1 cellular context compared by ENCODE assay signal in genomic region chr13:75549262-75550158, GRCh38.
TF ChIP-seq lines count a peak whose summit lies in the region.

TSS of gene UCHL3 (plus strand) at chr13:75549791. CDS start at chr13:75549821, 30 bp downstream.

TF ChIP-seq in HepG2, 621 proteins besides CTCF, POLR2A, EP300 and RAD21 (continued from another document and continues in another):
- TF ChIP-seq ZNF20 (CRISPR knock-in tag; IDR thresholded peaks at IDR 0.05) (no peak), RXRA (CRISPR knock-in tag; IDR thresholded peaks at IDR 0.05) (peak; percentile 45), NFKBIZ (CRISPR knock-in tag; IDR thresholded peaks at IDR 0.05) (no peak), MXD3 (CRISPR knock-in tag; IDR thresholded peaks at IDR 0.05) (peak; percentile 87), IKZF1 (IDR thresholded peaks at IDR 0.05) (no peak), GTF2F1 (IDR thresholded peaks at IDR 0.05; ENCODE audit: low read length) (no peak), ZNF776 (CRISPR knock-in tag; IDR thresholded peaks at IDR 0.05) (peak; percentile 79; the same call in 1 of the 2 replicates), ZNF777 (CRISPR knock-in tag; IDR thresholded peaks at IDR 0.05) (no peak), HNRNPL (IDR thresholded peaks at IDR 0.05; ENCODE audit: low read depth, low read length) (peak; percentile 65; the same call in 1 of the 2 replicates), KIAA2018 (CRISPR knock-in tag; IDR thresholded peaks at IDR 0.05; ENCODE audit: borderline replicate concordance) (0 out of 2 replicates have a peak, but pooled peaks have one; percentile 77), ZNF496 (CRISPR knock-in tag; IDR thresholded peaks at IDR 0.05; ENCODE audit: insufficient replicate concordance) (no peak), GATAD1 (CRISPR knock-in tag; IDR thresholded peaks at IDR 0.05) (peak; percentile 75; the same call in 1 of the 2 replicates), ZC3H13 (CRISPR knock-in tag; IDR thresholded peaks at IDR 0.05) (peak; percentile 56; the same call in 1 of the 2 replicates), ERF (CRISPR knock-in tag; IDR thresholded peaks at IDR 0.05) (peak; percentile 64), TERF1 (CRISPR knock-in tag; IDR thresholded peaks at IDR 0.05) (no peak), NCOA5 (CRISPR knock-in tag; IDR thresholded peaks at IDR 0.05) (no peak), ZNF563 (CRISPR knock-in tag; IDR thresholded peaks at IDR 0.05) (no peak; the same call in none of the 2 replicates), ZSCAN20 (CRISPR knock-in tag; IDR thresholded peaks at IDR 0.05; ENCODE audit: borderline replicate concordance) (no peak), ZBTB49 (CRISPR knock-in tag; IDR thresholded peaks at IDR 0.05; ENCODE audit: borderline replicate concordance) (no peak), ELF1 (CRISPR knock-in tag; IDR thresholded peaks at IDR 0.05) (peak; percentile 79), TRIM22 (IDR thresholded peaks at IDR 0.05) (no peak), NR3C1 (CRISPR knock-in tag; IDR thresholded peaks at IDR 0.05) (no peak), HBP1 (CRISPR knock-in tag; IDR thresholded peaks at IDR 0.05; ENCODE audit: low read depth) (0 out of 2 replicates have a peak, but pooled peaks have one; percentile 29), ZNF432 (CRISPR knock-in tag; IDR thresholded peaks at IDR 0.05; ENCODE audit: borderline replicate concordance) (no peak), WIZ (CRISPR knock-in tag; IDR thresholded peaks at IDR 0.05) (peak; percentile 69; the same call in 1 of the 2 replicates), SNAI1 (CRISPR knock-in tag; IDR thresholded peaks at IDR 0.05; ENCODE audit: borderline replicate concordance) (no peak; the same call in 1 of the 2 replicates), ZNF609 (CRISPR knock-in tag; IDR thresholded peaks at IDR 0.05; ENCODE audit: borderline replicate concordance) (no peak), KDM3A (CRISPR knock-in tag; IDR thresholded peaks at IDR 0.05; ENCODE audit: low read depth) (peak; percentile 55; the same call in 1 of the 2 replicates), ZZZ3 (CRISPR knock-in tag; IDR thresholded peaks at IDR 0.05; ENCODE audit: borderline replicate concordance) (no peak), SP140L (CRISPR knock-in tag; IDR thresholded peaks at IDR 0.05; ENCODE audit: borderline replicate concordance) (no peak), ZNF234 (CRISPR knock-in tag; conservative IDR thresholded peaks at IDR 0.05) (0 out of 2 replicates have a peak, but pooled peaks have one; percentile 24), ZSCAN29 (CRISPR knock-in tag; conservative IDR thresholded peaks at IDR 0.05) (0 out of 2 replicates have a peak, but pooled peaks have one; percentile 31), CEBPB (IDR thresholded peaks at IDR 0.05; ENCODE audit: borderline replicate concordance, low read depth, low read length) (no peak), TCF12 (IDR thresholded peaks at IDR 0.05) (no peak), TCF12 (CRISPR knock-in tag; IDR thresholded peaks at IDR 0.05) (no peak), KMT2B (CRISPR knock-in tag; IDR thresholded peaks at IDR 0.05) (peak; percentile 83), ZNF7 (CRISPR knock-in tag; IDR thresholded peaks at IDR 0.05) (no peak), KAT7 (CRISPR knock-in tag; IDR thresholded peaks at IDR 0.05; ENCODE audit: borderline replicate concordance) (peak; percentile 92; the same call in 1 of the 2 replicates), RBFOX2 (IDR thresholded peaks at IDR 0.05; ENCODE audit: low read depth, low read length) (peak; percentile 88), ZKSCAN8 (CRISPR knock-in tag; IDR thresholded peaks at IDR 0.05; ENCODE audit: borderline replicate concordance) (no peak; the same call in 1 of the 2 replicates), MEIS1 (CRISPR knock-in tag; IDR thresholded peaks at IDR 0.05; ENCODE audit: borderline replicate concordance) (no peak), E2F1 (CRISPR knock-in tag; IDR thresholded peaks at IDR 0.05) (no peak; the same call in 1 of the 2 replicates)
